ENCODE assay signal across 1 cellular context in genomic region chr20:31685853-31686641, GRCh38.
TF ChIP-seq lines count a peak whose summit lies in the region.

No MANE protein-coding gene starts in this region.

TF ChIP-seq in HepG2, 621 proteins besides CTCF, POLR2A, EP300 and RAD21:
- TF ChIP-seq POLR2G (IDR thresholded peaks at IDR 0.05; ENCODE audit: low read depth, low read length) (no peak; the same call in 1 of the 2 replicates), ZNF232 (CRISPR knock-in tag; IDR thresholded peaks at IDR 0.05; ENCODE audit: borderline replicate concordance) (no peak), RBFOX2 (IDR thresholded peaks at IDR 0.05; ENCODE audit: low read depth, low read length) (0 out of 2 replicates have a peak, but pooled peaks have one; percentile 0)
